In the genomic region with DNA sequence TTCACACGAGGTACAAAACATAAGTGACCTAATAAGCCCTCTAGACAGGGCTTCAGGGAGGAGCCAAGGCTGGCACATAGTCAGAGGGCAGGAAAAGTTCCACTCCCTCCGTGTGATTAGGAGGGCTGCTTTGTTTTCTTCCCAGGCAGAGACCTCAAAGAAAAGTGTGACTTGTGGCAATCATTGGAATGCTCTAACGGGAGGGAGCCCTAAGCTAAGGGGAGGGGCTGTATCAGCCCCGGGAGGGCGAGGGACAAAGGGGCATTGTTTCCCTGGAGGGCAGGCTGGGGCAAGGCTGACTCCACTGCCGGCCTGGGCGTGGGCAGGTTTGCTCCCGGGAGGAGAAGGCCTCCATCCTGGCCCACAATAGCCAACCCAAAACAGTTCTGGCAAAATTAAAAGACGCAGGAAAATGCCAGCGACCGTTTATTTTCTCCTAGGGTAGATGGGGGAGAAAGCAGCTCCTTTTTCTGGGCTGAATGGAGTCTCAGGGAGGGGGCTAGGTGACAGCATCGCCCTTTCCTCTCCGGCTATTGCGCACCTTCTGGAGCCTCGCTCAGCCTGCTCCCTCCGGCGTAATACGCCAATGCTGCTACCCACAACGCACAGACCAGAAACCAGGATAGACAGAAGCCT, we compare ENCODE assay signal across 8 cellular contexts.
DNase-seq lines count a peak whose midpoint lies in the region; ATAC-seq, FAIRE-seq and TF ChIP-seq lines count a peak whose summit lies in the region.

No MANE protein-coding gene starts in this region.

- peak overlapping the region; percentile 35 for H3K27ac ChIP-seq in neuronal stem cell (replicated peaks; ENCODE audit: low read length)

- H3K27me3 ChIP-seq in Caco-2 (replicated peaks; ENCODE audit: control insufficient read depth, insufficient read depth, low read length) = no peaks in the 10 kb centered on the region
- H3K27me3 ChIP-seq in neuronal stem cell (ENCODE audit: control insufficient read depth in 3 of 3, insufficient read depth in 3 of 3, low read depth in 1 of 3, low read length in 3 of 3) = no peaks in the 10 kb centered on the region

- no peak for TF ChIP-seq CTCF in Caco-2 (IDR thresholded peaks at IDR 0.05; ENCODE audit: insufficient read depth in 1 of 2, low read depth in 1 of 2, low read length in 1 of 2, severe bottlenecking in 1 of 2, unreplicated experiment in 1 of 2)

- H3K9me3 ChIP-seq in Caco-2 (no peaks in the 10 kb centered on the region), T-helper 17 cell (ENCODE audit: control insufficient read depth, low read length, poor library complexity, severe bottlenecking) (no peaks in the 10 kb centered on the region), neuronal stem cell (replicated peaks in 1 of 2; ENCODE audit: control insufficient read depth in 2 of 2, insufficient read depth in 1 of 2, low read depth in 1 of 2, low read length in 2 of 2) (no peaks in the 10 kb centered on the region)

- no peak overlapping the region for H3K9ac ChIP-seq in neuronal stem cell (ENCODE audit: low read depth, low read length, poor library complexity)

- H3K4me3 ChIP-seq in Caco-2 (ENCODE audit: low read depth, low read length) (peak overlapping the region; percentile 51), neuronal stem cell (ENCODE audit: low read length in 2 of 2) (peak overlapping the region in 1 of 2 donors; percentile 78)

- FAIRE-seq in frontal cortex (lab: Jason Lieb, UNC) = no peak

- H3K23ac ChIP-seq in neuronal stem cell (ENCODE audit: low read depth, low read length, poor library complexity) = no peak overlapping the region

- CTCF ChIA-PET in Caco-2 (lab: Charles Lee) = interaction anchor here (0.9 to 4.5 kb wide), 6 partner anchors 57 to 640 kb away, joined by 4 to 42 read pairs (median 6); partner anchors contain the start of genes CEP57, FAM76B, SESN3 and SRSF8

- H3K4me1 Mint-ChIP-seq in Caco-2 (ENCODE audit: low read depth, unreplicated experiment) (peaks cover 20% of the 10 kb centered on the region), T-helper 17 cell (peaks cover 35% of the 10 kb centered on the region)

- H3K36me3 Mint-ChIP-seq in Caco-2 (ENCODE audit: insufficient read depth, unreplicated experiment) (peaks cover 8% of the 10 kb centered on the region), T-helper 17 cell (ENCODE audit: low read depth) (no peaks in the 10 kb centered on the region)

- H2BK120ac ChIP-seq in neuronal stem cell (ENCODE audit: low read depth, low read length) = peak overlapping the region; percentile 2

- no peak overlapping the region for H2AK5ac ChIP-seq in neuronal stem cell (ENCODE audit: low read depth, low read length)

- peak overlapping the region; percentile 2 for H2BK12ac ChIP-seq in neuronal stem cell (ENCODE audit: low read length)

- no peak for ATAC-seq in T-helper 17 cell
- ATAC-seq in HG03280 (IDR thresholded peaks at IDR 0.05; ENCODE audit: unreplicated experiment) = no peak
- no peak for ATAC-seq in GM18868 (IDR thresholded peaks at IDR 0.05; ENCODE audit: unreplicated experiment)
- no peak for ATAC-seq in HG02840 (IDR thresholded peaks at IDR 0.05; ENCODE audit: low FRiP score, unreplicated experiment)

- POLR2A ChIA-PET in Caco-2 (lab: Charles Lee) = interaction anchor here (0.5 to 1.5 kb wide), 8 partner anchors 60 to 641 kb away, joined by 3 to 6 read pairs (median 4); partner anchors contain the start of genes CEP57, CWC15, ENDOD1 and FAM76B

- no CpG with 5 or more reads among the region's 19 CpGs for WGBS in neuronal stem cell (ENCODE audit: extremely low coverage in 2 of 2, insufficient read length in 2 of 2, insufficient replicate concordance in 1 of 2), 2 donors

- H3K4me3 Mint-ChIP-seq in Caco-2 (ENCODE audit: unreplicated experiment) (peak overlapping the region; percentile 93), T-helper 17 cell (peak overlapping the region; percentile 95)

- H2BK5ac ChIP-seq in neuronal stem cell (ENCODE audit: low read length) = no peak overlapping the region

- H3K14ac ChIP-seq in neuronal stem cell (ENCODE audit: low read length) = no peak overlapping the region

- intact Hi-C loops in Caco-2 (cut with micrococcal nuclease; ENCODE audit: unreplicated experiment) = loop anchor here (2.0 to 10.0 kb wide), 6 partner anchors 177 to 688 kb away; partner anchors contain the start of genes CWC15 and KDM4D

- no peak overlapping the region for H3K4ac ChIP-seq in neuronal stem cell (ENCODE audit: low read length)

- H3K4me1 ChIP-seq in Caco-2 (peaks cover 14% of the 10 kb centered on the region), neuronal stem cell (ENCODE audit: control insufficient read depth in 2 of 2, insufficient read depth in 1 of 2, low read depth in 1 of 2, low read length in 2 of 2) (peaks cover 11 to 16% of the 10 kb centered on the region in 2 donors)

- peak overlapping the region; percentile 94 for H3K27ac Mint-ChIP-seq in Caco-2 (ENCODE audit: unreplicated experiment)
- peak overlapping the region; percentile 98 for H3K27ac Mint-ChIP-seq in T-helper 17 cell

- H3K18ac ChIP-seq in neuronal stem cell (ENCODE audit: low read length) = peak overlapping the region; percentile 67

- DNase-seq in Caco-2 (peak; percentile 67 to 84), T-helper 17 cell (no peak), frontal cortex (ENCODE audit: low spot score in 2 of 2) (peak; percentile 57 to 60), neuronal stem cell (ENCODE audit: low spot score) (peak; percentile 79), activated gamma-delta T cell (lab: John Stamatoyannopoulos, UW) (no peak)

- H3K4me2 ChIP-seq in neuronal stem cell (ENCODE audit: insufficient read depth, low read length, poor library complexity, severe bottlenecking) = peak overlapping the region; percentile 92

- BruUV-seq in Caco-2 (replicated peaks; lab: Mats Ljungman, UMichigan) = no TSS peak

- H3K9me3 Mint-ChIP-seq in Caco-2 (ENCODE audit: unreplicated experiment) = no peaks in the 10 kb centered on the region

- no peak overlapping the region for H4K8ac ChIP-seq in neuronal stem cell (ENCODE audit: low read depth, low read length)

- H3K27me3 Mint-ChIP-seq in Caco-2 (ENCODE audit: insufficient read depth, unreplicated experiment) (no peaks in the 10 kb centered on the region), T-helper 17 cell (peaks cover 18% of the 10 kb centered on the region)

- H3K79me1 ChIP-seq in neuronal stem cell (ENCODE audit: low read depth, low read length) = no peaks in the 10 kb centered on the region

- H2AFZ ChIP-seq in neuronal stem cell (ENCODE audit: low read length) = peak overlapping the region; percentile 83

- no peak overlapping the region for H2BK15ac ChIP-seq in neuronal stem cell (ENCODE audit: low read length)

- H3K36me3 ChIP-seq in Caco-2 (ENCODE audit: control insufficient read depth, insufficient read depth, low read length) (no peaks in the 10 kb centered on the region), neuronal stem cell (replicated peaks in 1 of 2; ENCODE audit: control insufficient read depth in 2 of 2, insufficient read depth in 2 of 2, low read length in 2 of 2) (no peaks in the 10 kb centered on the region)

- peak overlapping the region; percentile 1 for H4K91ac ChIP-seq in neuronal stem cell (ENCODE audit: low read depth, low read length, poor library complexity)

Comparison
In these comparisons a context has a peak if more than half of its experiments do, and no peak if none do; other contexts are left out.
1. DNase-seq: peak in Caco-2 (2 of 2), frontal cortex (2 of 2) and neuronal stem cell (single experiment); none in T-helper 17 cell (0 of 3) and activated gamma-delta T cell (single experiment).